Comparison of ENCODE assay signal across 9 cellular contexts in genomic region chrX:143664302-143664701, GRCh38. TPM values are rescaled to one million over a fixed set of nuclear protein-coding genes. Genes with fewer than 3 reads are reported as not detected.
DNase-seq lines count a peak whose midpoint lies in the region; ATAC-seq lines count a peak whose summit lies in the region.
"Had no signal": no experiment of that assay in that cellular context is flagged by ENCODE, and none has a peak within 500 bp of the region (broad histone marks: within the 10 kb centered on the region; RNA-seq: fewer than 3 reads in every experiment).

No MANE protein-coding gene starts in this region.

- H3K27ac Mint-ChIP-seq in immature natural killer cell, result no peak overlapping the region

- in situ Hi-C loops in SK-MEL-5 (cut with HindIII; ENCODE audit: low pct_unique_long_range_greater_than_20kb, low sequenced_read_pairs), result no loop called here

- peak; percentile 54 for ATAC-seq in GM19463 (IDR thresholded peaks at IDR 0.05; ENCODE audit: unreplicated experiment)
- ATAC-seq in GM21723 (IDR thresholded peaks at IDR 0.05; ENCODE audit: unreplicated experiment), result no peak

- H3K27me3 Mint-ChIP-seq in immature natural killer cell (ENCODE audit: low read depth in 3 of 3), result peaks cover 0 to 11% (median 6%) of the 10 kb centered on the region in 3 donors

- H3K9me3 Mint-ChIP-seq in immature natural killer cell, result peaks cover 0 to 2% (median 0%) of the 10 kb centered on the region in 6 donors

- H3K4me1 Mint-ChIP-seq in immature natural killer cell, result no peaks in the 10 kb centered on the region

- peak; percentile 8 for DNase-seq in Ammon's horn (ENCODE audit: low spot score)
- DNase-seq in SK-MEL-5 (ENCODE audit: low read depth, low spot score), result peak; percentile 31
- peak; percentile 20 for DNase-seq in iris pigment epithelial cell (ENCODE audit: low read depth)
- DNase-seq in activated CD4-positive, alpha-beta T cell treated with anti-CD3 and anti-CD28 coated beads for 4 hours, result no peak
- no peak for DNase-seq in immature natural killer cell
- DNase-seq in stimulated activated CD4-positive, alpha-beta T cell treated with anti-CD3 and anti-CD28 coated beads, Interleukin-2, amount 100 ng/mL, for 24 hours, result no peak
- DNase-seq: spleen had no signal

- no peaks in the 10 kb centered on the region for H3K36me3 Mint-ChIP-seq in immature natural killer cell

- H3K4me3 Mint-ChIP-seq in immature natural killer cell, result no peak overlapping the region

RNA-seq across cellular contexts. Expression of gene SLITRK4, which starts 28.4 kb away (rescaled TPM):
- 0.34 and 0.40 TPM in 2 replicates for total RNA-seq in SK-MEL-5 (2014; rRNA removed; shearing (Covaris generic))
- 0.67 and 0.80 TPM in 2 replicates for polyA plus RNA-seq in SK-MEL-5 (2015; cell fraction: cytosol; rRNA removed)
- polyA plus RNA-seq in SK-MEL-5 (2015; cell fraction: nucleus; rRNA removed), result 0.85 and 1.3 TPM in 2 replicates
- polyA plus RNA-seq in immature natural killer cell, result not detected

RNA-seq across cellular contexts. Expression of gene SPANXN2, which starts 56.2 kb away (rescaled TPM):
- not detected in 2 replicates for total RNA-seq in SK-MEL-5 (2014; rRNA removed; shearing (Covaris generic))
- not detected in 2 replicates for polyA plus RNA-seq in SK-MEL-5 (2015; cell fraction: cytosol; rRNA removed)
- polyA plus RNA-seq in SK-MEL-5 (2015; cell fraction: nucleus; rRNA removed), result not detected in 2 replicates
- polyA plus RNA-seq in immature natural killer cell, result not detected
- total RNA-seq: spleen had no signal
- polyA plus RNA-seq: spleen had no signal

Comparison
In these comparisons a context has a peak if more than half of its experiments do, and no peak if none do; other contexts are left out.
1. DNase-seq: peak in Ammon's horn (single experiment), SK-MEL-5 (single experiment) and iris pigment epithelial cell (single experiment); none in activated CD4-positive, alpha-beta T cell treated with anti-CD3 and anti-CD28 coated beads for 4 hours (0 of 2), immature natural killer cell (0 of 3) and stimulated activated CD4-positive, alpha-beta T cell treated with anti-CD3 and anti-CD28 coated beads, Interleukin-2, amount 100 ng/mL, for 24 hours (0 of 2).